ENCODE assay signal across 17 cellular contexts in the genomic region with DNA sequence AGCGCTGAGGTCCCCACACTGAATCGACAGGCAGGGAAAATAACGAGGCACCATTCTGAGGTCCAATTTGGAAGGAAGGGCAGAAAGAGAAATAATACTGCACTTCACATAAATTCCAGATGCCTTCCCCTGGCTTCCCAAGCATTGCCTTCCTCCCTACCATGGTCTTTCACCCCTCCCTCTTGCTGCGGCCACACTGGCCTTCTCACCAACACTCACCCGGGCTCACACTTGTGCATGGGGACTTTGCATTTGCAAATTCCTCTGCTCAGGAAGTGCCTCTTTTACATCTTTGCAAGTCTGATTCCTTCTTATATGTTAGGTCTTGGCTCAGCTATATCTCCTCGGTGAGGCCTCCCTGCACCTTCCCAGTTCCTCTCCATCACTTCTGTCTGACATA.
DNase-seq lines count a peak whose midpoint lies in the region; ATAC-seq and TF ChIP-seq lines count a peak whose summit lies in the region.
"Had no signal": no experiment of that assay in that cellular context is flagged by ENCODE, and none has a peak within 500 bp of the region (broad histone marks: within the 10 kb centered on the region; RNA-seq: fewer than 3 reads in every experiment).

No MANE protein-coding gene starts in this region.

- H3K36me3 ChIP-seq in Karpas-422 (ENCODE audit: insufficient read depth, low read length): no peaks in the 10 kb centered on the region
- H3K36me3 ChIP-seq in endodermal cell (ENCODE audit: control insufficient read depth, insufficient read depth, low read length): no peaks in the 10 kb centered on the region
- no peaks in the 10 kb centered on the region for H3K36me3 ChIP-seq in body of pancreas (replicated peaks in 1 of 2; ENCODE audit: insufficient read depth in 1 of 2, low read depth in 2 of 2)
- H3K36me3 ChIP-seq: BLaER1, HAP-1 had no signal

- no peak overlapping the region for H2BK20ac ChIP-seq in H9 (ENCODE audit: low read depth, low read length, poor library complexity, severe bottlenecking)

- H3K27me3 Mint-ChIP-seq in H9 (ENCODE audit: low read depth) (no peaks in the 10 kb centered on the region), endodermal cell (ENCODE audit: insufficient read depth) (no peaks in the 10 kb centered on the region), nephron (ENCODE audit: low read depth) (no peaks in the 10 kb centered on the region), T-cell (peaks cover 3 to 11% of the 10 kb centered on the region in 2 donors)
- H3K27me3 Mint-ChIP-seq: B cell had no signal

- H3K4me2 ChIP-seq in H9 (ENCODE audit: insufficient read depth, insufficient read length, low read length) (peak overlapping the region; percentile 13), Karpas-422 (ENCODE audit: low read depth, low read length, poor library complexity, severe bottlenecking) (peak overlapping the region; percentile 12)
- H3K4me2 ChIP-seq: BLaER1 had no signal

- H3K4me3 ChIP-seq in Karpas-422 (ENCODE audit: low read length) (no peak overlapping the region), endodermal cell (ENCODE audit: low read length) (no peak overlapping the region), body of pancreas (no peak overlapping the region)
- H3K4me3 ChIP-seq: BLaER1, HAP-1 had no signal

- H3K27ac Mint-ChIP-seq in H9 (no peak overlapping the region; a peak in 1 of 7 replicates), endodermal cell (no peak overlapping the region), nephron (peak overlapping the region; percentile 64 to 94 (median 91)), T-cell (no peak overlapping the region)
- H3K27ac Mint-ChIP-seq: B cell; CD4-positive, CD25-positive, alpha-beta regulatory T cell; CD8-positive, alpha-beta T cell; HFFc6 had no signal

- no peak overlapping the region for H4K91ac ChIP-seq in H9 (ENCODE audit: insufficient read length, low read depth, low read length)

- H4K8ac ChIP-seq in H9 (replicated peaks; ENCODE audit: insufficient read length, low read depth, low read length): no peak overlapping the region

- WGBS in H9 (ENCODE audit: extremely low coverage, insufficient read length, low lambda C conversion rate): no CpG with 5 or more reads among the region's 6 CpGs
- WGBS in endodermal cell (ENCODE audit: insufficient coverage in 1 of 2, insufficient read length in 1 of 2), 2 experiments: 75 to 78% methylated on average over 3 to 6 of the region's 6 CpGs
- WGBS in body of pancreas, 2 donors: 79 to 81% methylated on average over 6 of the region's 6 CpGs

- no peak overlapping the region for H3K18ac ChIP-seq in H9 (ENCODE audit: insufficient read length, low read depth, low read length)

- H3K4me1 ChIP-seq in H9 (ENCODE audit: insufficient read depth, low read length) (peaks cover 3% of the 10 kb centered on the region; the same call in 1 of the 2 replicates), Karpas-422 (ENCODE audit: low read length) (peaks cover 34% of the 10 kb centered on the region), endodermal cell (ENCODE audit: control insufficient read depth, insufficient read depth, low read length) (no peaks in the 10 kb centered on the region), body of pancreas (no peaks in the 10 kb centered on the region)
- H3K4me1 ChIP-seq: BLaER1, HAP-1 had no signal

- no peaks in the 10 kb centered on the region for H3K23me2 ChIP-seq in H9 (ENCODE audit: insufficient read length, low read depth, low read length, poor library complexity, severe bottlenecking)

- TF ChIP-seq CTCF in H9 (conservative IDR thresholded peaks at IDR 0.05) (no peak), endodermal cell (conservative IDR thresholded peaks at IDR 0.05) (no peak), nephron (IDR thresholded peaks at IDR 0.05; ENCODE audit: unreplicated experiment in 3 of 3) (no peak), body of pancreas (IDR thresholded peaks at IDR 0.05) (no peak)

- no peaks in the 10 kb centered on the region for H3K9me2 ChIP-seq in Karpas-422 (replicated peaks; ENCODE audit: insufficient read depth, low read length)

- no peak overlapping the region for H3K4ac ChIP-seq in H9 (ENCODE audit: low read depth, low read length)

- H3K79me2 ChIP-seq in H9 (ENCODE audit: insufficient read depth, low read length) (no peaks in the 10 kb centered on the region; the same call in 1 of the 2 replicates), Karpas-422 (ENCODE audit: low read length) (no peaks in the 10 kb centered on the region)

- H2AK5ac ChIP-seq in H9 (ENCODE audit: insufficient read length, low read length): no peak overlapping the region

- H3K23ac ChIP-seq in H9 (ENCODE audit: insufficient read length, low read depth, low read length): no peak overlapping the region

- no peak overlapping the region for H3K4me3 Mint-ChIP-seq in H9
- H3K4me3 Mint-ChIP-seq in endodermal cell: no peak overlapping the region
- no peak overlapping the region for H3K4me3 Mint-ChIP-seq in nephron
- H3K4me3 Mint-ChIP-seq in T-cell: no peak overlapping the region
- H3K4me3 Mint-ChIP-seq: B cell; CD4-positive, CD25-positive, alpha-beta regulatory T cell; CD8-positive, alpha-beta T cell; HFFc6 had no signal

- POLR2A ChIA-PET in T-cell (lab: Charles Lee): no interaction called here

- no peak overlapping the region for H2BK12ac ChIP-seq in H9 (ENCODE audit: insufficient read length, low read depth, low read length)

- no peak overlapping the region for H4K5ac ChIP-seq in H9 (ENCODE audit: insufficient read length, low read depth, low read length)

- peaks cover 8 to 11% of the 10 kb centered on the region in 2 experiments for H3K4me1 Mint-ChIP-seq in H9
- peaks cover 9% of the 10 kb centered on the region for H3K4me1 Mint-ChIP-seq in endodermal cell
- peaks cover 37% of the 10 kb centered on the region for H3K4me1 Mint-ChIP-seq in nephron
- H3K4me1 Mint-ChIP-seq in T-cell: no peaks in the 10 kb centered on the region
- H3K4me1 Mint-ChIP-seq: B cell; CD4-positive, CD25-positive, alpha-beta regulatory T cell had no signal

- no peak overlapping the region for H2BK120ac ChIP-seq in H9 (ENCODE audit: low read depth, low read length, poor library complexity, severe bottlenecking)

- no peak overlapping the region for H2BK5ac ChIP-seq in H9 (ENCODE audit: insufficient read length, low read length)

- no peak overlapping the region for H2BK15ac ChIP-seq in H9 (ENCODE audit: low read depth, low read length)

- H3K27ac ChIP-seq in H9 (ENCODE audit: insufficient read length, low read depth, low read length): no peak overlapping the region
- H3K27ac ChIP-seq in Karpas-422 (ENCODE audit: low read length): no peak overlapping the region
- no peak overlapping the region for H3K27ac ChIP-seq in endodermal cell (ENCODE audit: low read depth, low read length)
- no peak overlapping the region for H3K27ac ChIP-seq in body of pancreas
- H3K27ac ChIP-seq: BLaER1, C4-2B had no signal

- H3K36me3 Mint-ChIP-seq in H9 (ENCODE audit: insufficient read depth in 1 of 3, low read depth in 3 of 3) (no peaks in the 10 kb centered on the region), endodermal cell (ENCODE audit: low read depth) (no peaks in the 10 kb centered on the region), nephron (ENCODE audit: low read depth) (no peaks in the 10 kb centered on the region), T-cell (no peaks in the 10 kb centered on the region)
- H3K36me3 Mint-ChIP-seq: CD4-positive, CD25-positive, alpha-beta regulatory T cell; CD8-positive, alpha-beta T cell had no signal

- no peaks in the 10 kb centered on the region for H3K27me3 ChIP-seq in H9 (ENCODE audit: insufficient read depth, low read length)
- H3K27me3 ChIP-seq in Karpas-422 (ENCODE audit: low read length): no peaks in the 10 kb centered on the region
- no peaks in the 10 kb centered on the region for H3K27me3 ChIP-seq in endodermal cell (ENCODE audit: control insufficient read depth, insufficient read depth, low read length, poor library complexity, severe bottlenecking)
- no peaks in the 10 kb centered on the region for H3K27me3 ChIP-seq in body of pancreas
- H3K27me3 ChIP-seq: BLaER1 had no signal

- H2AFZ ChIP-seq in H9 (ENCODE audit: low read length) (no peak overlapping the region), Karpas-422 (ENCODE audit: low read length) (no peak overlapping the region)

- no peak for TF ChIP-seq POLR2A in body of pancreas (IDR thresholded peaks at IDR 0.05)

- CTCF ChIA-PET in T-cell (lab: Charles Lee): interaction anchor here in 1 of 2 donors (0.6 kb wide), 1 partner anchor 66 kb away, joined by 3 read pairs; no protein-coding TSS in a partner anchor

- H3K9me3 Mint-ChIP-seq in H9: no peaks in the 10 kb centered on the region
- H3K9me3 Mint-ChIP-seq in endodermal cell: no peaks in the 10 kb centered on the region
- H3K9me3 Mint-ChIP-seq in nephron: peaks cover 5% of the 10 kb centered on the region
- H3K9me3 Mint-ChIP-seq in T-cell: no peaks in the 10 kb centered on the region
- H3K9me3 Mint-ChIP-seq: CD8-positive, alpha-beta T cell; HFFc6 had no signal

- intact Hi-C loops in body of pancreas (cut with DNase I): no loop called here

- no peak overlapping the region for H3K14ac ChIP-seq in H9 (ENCODE audit: insufficient read depth, low read length)

- no peak overlapping the region for H3K9ac ChIP-seq in H9 (ENCODE audit: extremely low read depth, insufficient read length, low read length)
- no peak overlapping the region for H3K9ac ChIP-seq in Karpas-422 (ENCODE audit: low read length)
- H3K9ac ChIP-seq in endodermal cell (ENCODE audit: extremely low read depth, low read length, poor library complexity, severe bottlenecking): no peak overlapping the region
- H3K9ac ChIP-seq: BLaER1 had no signal

- H3K56ac ChIP-seq in H9 (ENCODE audit: insufficient read length, low read depth, low read length): no peak overlapping the region

- no peak for ATAC-seq in T-cell (replicated peaks in 1 of 4)
- no peak for ATAC-seq in body of pancreas
- ATAC-seq: CD8-positive, alpha-beta T cell had no signal

- H3K79me1 ChIP-seq in H9 (ENCODE audit: insufficient read depth, low read depth, low read length, poor library complexity, severe bottlenecking): no peaks in the 10 kb centered on the region

- no peak overlapping the region for H3T11ph ChIP-seq in H9 (ENCODE audit: low read length)

- H3K9me3 ChIP-seq in H9 (ENCODE audit: control insufficient read depth, low read depth, low read length): no peaks in the 10 kb centered on the region
- H3K9me3 ChIP-seq in Karpas-422 (ENCODE audit: low read length): no peaks in the 10 kb centered on the region
- no peaks in the 10 kb centered on the region for H3K9me3 ChIP-seq in endodermal cell (ENCODE audit: control insufficient read depth, low read length)
- H3K9me3 ChIP-seq in body of pancreas: no peaks in the 10 kb centered on the region
- H3K9me3 ChIP-seq: BLaER1, Caco-2, HAP-1 had no signal

- H4K20me1 ChIP-seq in H9 (ENCODE audit: control insufficient read depth, insufficient read depth, insufficient read length): no peaks in the 10 kb centered on the region
- H4K20me1 ChIP-seq in Karpas-422 (ENCODE audit: insufficient read depth, low read depth, low read length): no peaks in the 10 kb centered on the region
- H4K20me1 ChIP-seq: BLaER1 had no signal

- DNase-seq in H9 (no peak), Karpas-422 (no peak), endodermal cell (peak; percentile 55), T-cell (no peak), body of pancreas (no peak)
- DNase-seq in activated CD4-positive, CD25-positive, alpha-beta regulatory T cell (lab: John Stamatoyannopoulos, UW): no peak
- DNase-seq: Caco-2; CD4-positive, CD25-positive, alpha-beta regulatory T cell; CD8-positive, alpha-beta T cell; DMS153; DND-41; HFFc6 had no signal

Comparison
In these comparisons a context has a peak if more than half of its experiments do, and no peak if none do; other contexts are left out.
1. H3K27ac Mint-ChIP-seq: peak in nephron (3 of 3); none in H9 (0 of 3), endodermal cell (single experiment) and T-cell (0 of 2).